In the genomic region with DNA sequence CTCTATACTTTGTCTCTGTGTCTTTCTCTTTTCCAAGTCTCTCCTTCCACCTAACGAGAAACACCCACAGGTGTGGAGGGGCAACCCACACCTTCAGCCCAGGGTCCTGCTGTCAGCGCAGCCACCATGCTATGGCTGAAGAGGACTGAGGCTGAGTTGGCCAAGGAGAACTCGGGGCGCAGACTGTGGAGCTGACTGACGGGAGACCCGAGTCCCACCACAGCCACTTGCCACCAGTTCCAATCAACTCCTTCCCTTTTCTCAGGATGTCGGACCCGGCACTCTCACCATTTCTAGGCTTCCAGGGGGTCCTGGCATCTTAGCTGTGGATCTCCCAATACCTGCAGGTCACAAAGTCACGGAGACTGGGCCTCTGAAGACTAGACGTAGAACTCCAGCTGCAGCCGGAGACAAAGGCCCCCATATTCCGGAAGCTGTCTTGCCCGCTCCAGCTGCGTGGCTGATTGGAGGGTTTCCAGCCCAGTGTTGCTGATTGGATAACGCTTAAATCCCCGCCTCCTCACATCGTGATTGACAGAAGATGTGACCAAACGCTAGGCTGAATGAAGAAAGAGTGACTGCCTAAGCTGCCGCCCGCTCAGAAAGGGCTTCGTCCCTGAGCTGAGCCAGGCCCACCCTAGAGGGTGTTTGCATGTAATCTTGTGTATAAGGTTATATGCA, we compare ENCODE assay signal across 8 cellular contexts.
DNase-seq lines count a peak whose midpoint lies in the region.

No MANE protein-coding gene starts in this region.

- H3K27me3 ChIP-seq in esophagus (ENCODE audit: control insufficient read depth in 1 of 2, insufficient read depth in 2 of 2, low read length in 2 of 2) (no peaks in the 10 kb centered on the region), neuronal stem cell (ENCODE audit: control insufficient read depth in 3 of 3, insufficient read depth in 3 of 3, low read depth in 1 of 3, low read length in 3 of 3) (no peaks in the 10 kb centered on the region)

- DNase-seq in DMS 273 treated with DMSO at 0.1 percent for 48 hours (lab: John Stamatoyannopoulos, UW) (peak; percentile 59), NCI-H146 (lab: John Stamatoyannopoulos, UW) (peak; percentile 95), neuronal stem cell (ENCODE audit: low spot score) (no peak), MV-4-11 (lab: John Stamatoyannopoulos, UW) (no peak), amniotic stem cell (lab: John Stamatoyannopoulos, UW) (no peak)
- peak; percentile 67 for DNase-seq in activated CD8-positive, alpha-beta memory T cell treated with anti-CD3 and anti-CD28 coated beads, Interleukin-2, amount 50 U/mL, for 4 hours
- peak; percentile 60 for DNase-seq in stimulated activated naive CD4-positive, alpha-beta T cell treated with Interleukin-2 at 50 U/mL for 16 hours (lab: John Stamatoyannopoulos, UW)

- no peak overlapping the region for H2BK120ac ChIP-seq in neuronal stem cell (ENCODE audit: low read depth, low read length)

- WGBS in esophagus, 2 donors: 49 to 62% methylated on average over 21 of the region's 21 CpGs
- WGBS in neuronal stem cell (ENCODE audit: extremely low coverage in 2 of 2, insufficient read length in 2 of 2, insufficient replicate concordance in 1 of 2), 2 donors: no CpG with 5 or more reads among the region's 21 CpGs

- H4K8ac ChIP-seq in neuronal stem cell (ENCODE audit: low read depth, low read length): no peak overlapping the region

- H3K4ac ChIP-seq in neuronal stem cell (ENCODE audit: low read length): no peak overlapping the region

- H3K4me1 ChIP-seq in esophagus (ENCODE audit: control insufficient read depth in 2 of 2, insufficient read depth in 2 of 2, low read length in 1 of 2) (no peaks in the 10 kb centered on the region), neuronal stem cell (ENCODE audit: control insufficient read depth in 2 of 2, insufficient read depth in 1 of 2, low read depth in 1 of 2, low read length in 2 of 2) (no peaks in the 10 kb centered on the region)

- H3K18ac ChIP-seq in neuronal stem cell (ENCODE audit: low read length): peak overlapping the region; percentile 28

- peak overlapping the region; percentile 56 for H3K14ac ChIP-seq in neuronal stem cell (ENCODE audit: low read length)

- H2BK15ac ChIP-seq in neuronal stem cell (ENCODE audit: low read length): no peak overlapping the region

- no peak overlapping the region for H3K4me2 ChIP-seq in neuronal stem cell (ENCODE audit: insufficient read depth, low read length, poor library complexity, severe bottlenecking)

- H3K9ac ChIP-seq in neuronal stem cell (ENCODE audit: low read depth, low read length, poor library complexity): no peak overlapping the region

- H4K91ac ChIP-seq in neuronal stem cell (ENCODE audit: low read depth, low read length, poor library complexity): no peak overlapping the region

- H3K23ac ChIP-seq in neuronal stem cell (ENCODE audit: low read depth, low read length, poor library complexity): no peak overlapping the region

- no peak overlapping the region for H2BK5ac ChIP-seq in neuronal stem cell (ENCODE audit: low read length)

- H2AK5ac ChIP-seq in neuronal stem cell (ENCODE audit: low read depth, low read length): no peak overlapping the region

- no peak overlapping the region for H2BK12ac ChIP-seq in neuronal stem cell (ENCODE audit: low read length)

- H3K27ac ChIP-seq in esophagus (ENCODE audit: low read depth in 2 of 2, low read length in 1 of 2) (peak overlapping the region in 1 of 2 donors; percentile 74), neuronal stem cell (replicated peaks; ENCODE audit: low read length) (no peak overlapping the region)

- H3K4me3 ChIP-seq in esophagus (ENCODE audit: low read depth in 1 of 2, low read length in 2 of 2) (peak overlapping the region; percentile 35 to 55), neuronal stem cell (ENCODE audit: low read length in 2 of 2) (no peak overlapping the region)

- H3K9me3 ChIP-seq in esophagus (ENCODE audit: control insufficient read depth in 2 of 2, insufficient read depth in 1 of 2, low read depth in 1 of 2, low read length in 1 of 2): peaks cover 3 to 15% of the 10 kb centered on the region in 2 donors
- peaks cover 0 to 2% of the 10 kb centered on the region in 2 donors for H3K9me3 ChIP-seq in neuronal stem cell (replicated peaks in 1 of 2; ENCODE audit: control insufficient read depth in 2 of 2, insufficient read depth in 1 of 2, low read depth in 1 of 2, low read length in 2 of 2)

- H3K79me1 ChIP-seq in neuronal stem cell (ENCODE audit: low read depth, low read length): no peaks in the 10 kb centered on the region

- no peaks in the 10 kb centered on the region for H3K36me3 ChIP-seq in esophagus (ENCODE audit: control insufficient read depth in 2 of 2, insufficient read depth in 2 of 2, low read length in 1 of 2)
- no peaks in the 10 kb centered on the region for H3K36me3 ChIP-seq in neuronal stem cell (replicated peaks in 1 of 2; ENCODE audit: control insufficient read depth in 2 of 2, insufficient read depth in 2 of 2, low read length in 2 of 2)

- no peak overlapping the region for H2AFZ ChIP-seq in neuronal stem cell (ENCODE audit: low read length)

Comparison
In these comparisons a context has a peak if more than half of its experiments do, and no peak if none do; other contexts are left out.
1. DNase-seq: peak in DMS 273 treated with DMSO at 0.1 percent for 48 hours (single experiment), NCI-H146 (single experiment), activated CD8-positive, alpha-beta memory T cell treated with anti-CD3 and anti-CD28 coated beads, Interleukin-2, amount 50 U/mL, for 4 hours (single experiment) and stimulated activated naive CD4-positive, alpha-beta T cell treated with Interleukin-2 at 50 U/mL for 16 hours (single experiment); none in neuronal stem cell (single experiment), MV-4-11 (single experiment) and amniotic stem cell (single experiment).
2. H3K4me3 ChIP-seq: peak in esophagus (2 of 2); none in neuronal stem cell (0 of 2).